ENCODE assay signal across 25 cellular contexts in genomic region chr22:49595465-49596078, GRCh38.
"Had no signal": no experiment of that assay in that cellular context is flagged by ENCODE, and none has a peak within 500 bp of the region (broad histone marks: within the 10 kb centered on the region; RNA-seq: fewer than 3 reads in every experiment).

No MANE protein-coding gene starts in this region.

- FAIRE-seq: TTC549 had no signal

- H3K4me1 ChIP-seq: Peyer's patch, SJSA1 had no signal

- H3K27ac ChIP-seq: Peyer's patch, SJSA1 had no signal

- H3K27me3 ChIP-seq: Peyer's patch, SJSA1 had no signal

- H3K4me3 ChIP-seq: Peyer's patch, SJSA1 had no signal

- H3K36me3 ChIP-seq: Peyer's patch, SJSA1 had no signal

- H3K9me3 ChIP-seq: Peyer's patch, SK-N-SH had no signal

- DNase-seq: activated CD4-positive, alpha-beta memory T cell treated with anti-CD3 and anti-CD28 coated beads, Interleukin-2, amount 10 ng/mL, durations not matched to agents 7 days and 5 days; activated CD4-positive, alpha-beta T cell treated with anti-CD3 and anti-CD28 coated beads for 36 hours; activated CD4-positive, alpha-beta T cell treated with anti-CD3 and anti-CD28 coated beads, Interleukin-2, amount 50 U/mL, for 1 hour; activated CD8-positive, alpha-beta memory T cell treated with anti-CD3 and anti-CD28 coated beads for 24 hours; activated CD8-positive, alpha-beta memory T cell treated with anti-CD3 and anti-CD28 coated beads, Interleukin-2, amount 10 ng/mL, durations not matched to agents 7 days and 5 days; activated CD8-positive, alpha-beta memory T cell treated with anti-CD3 and anti-CD28 coated beads, Interleukin-2, amount 50 U/mL, for 48 hours; activated effector memory CD4-positive, alpha-beta T cell treated with Interleukin-2 at 50 U/mL for 16 hours; activated naive CD8-positive, alpha-beta T cell treated with anti-CD3 and anti-CD28 coated beads, Interleukin-2, amount 50 U/mL, for 24 hours; activated T-cell treated with anti-CD3 and anti-CD28 coated beads, Interleukin-2, amount 50 U/mL, for 48 hours; anterior cingulate cortex; central memory CD4-positive, alpha-beta T cell; MM.1S; MV-4-11; NCI-H1092; NCI-H1436 treated with DMSO at 0.1 percent for 48 hours; NCI-H1694 treated with DMSO at 0.1 percent for 48 hours; NCI-H2029; NCI-H345; NCI-H524 treated with DMSO at 0.1 percent for 48 hours; Peyer's patch; RPMI8226; SHP77 treated with DMSO at 0.1 percent for 48 hours; SK-N-SH had no signal

- H3K9me2 ChIP-seq: SK-N-SH had no signal

- H3K4me2 ChIP-seq: SK-N-SH had no signal
